In the genomic region with DNA sequence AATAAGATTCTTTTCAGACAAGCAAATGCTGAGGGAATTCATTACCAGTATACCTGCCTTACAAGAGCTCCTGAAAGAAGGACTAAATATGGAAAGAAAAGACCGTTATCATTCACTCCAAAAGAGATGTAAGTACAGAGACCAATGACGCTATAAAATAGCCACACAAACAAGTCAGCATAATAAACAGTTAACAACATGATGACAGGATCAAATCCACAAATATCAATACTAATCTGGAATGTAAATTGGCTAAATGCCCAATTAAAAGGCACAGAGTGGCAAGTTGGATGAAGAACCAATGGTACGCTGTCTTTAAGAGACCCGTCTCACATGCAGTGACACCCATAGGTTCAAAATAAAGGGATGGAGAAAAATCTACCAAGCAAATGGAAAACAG, we compare ENCODE assay signal across 5 cellular contexts.
"Had no signal": no experiment of that assay in that cellular context is flagged by ENCODE, and none has a peak within 500 bp of the region (broad histone marks: within the 10 kb centered on the region; RNA-seq: fewer than 3 reads in every experiment).

No MANE protein-coding gene starts in this region.

- H3K4me3 ChIP-seq: K562 had no signal

- FAIRE-seq: HepG2, HTR-8/SVneo, K562 had no signal

- H3K27ac ChIP-seq: HL-60 had no signal

- DNase-seq: KBM-7 had no signal
